17 cellular contexts compared by ENCODE assay signal in genomic region chr20:49866051-49866450, GRCh38. TPM values are rescaled to one million over a fixed set of nuclear protein-coding genes. Genes with fewer than 3 reads are reported as not detected.
DNase-seq lines count a peak whose midpoint lies in the region; ATAC-seq and TF ChIP-seq lines count a peak whose summit lies in the region.
"Had no signal": no experiment of that assay in that cellular context is flagged by ENCODE, and none has a peak within 500 bp of the region (broad histone marks: within the 10 kb centered on the region; RNA-seq: fewer than 3 reads in every experiment).

No MANE protein-coding gene starts in this region.

- H3K27me3 Mint-ChIP-seq in activated CD4-positive, alpha-beta T cell treated with anti-CD3 and anti-CD28 coated beads for 36 hours: no peaks in the 10 kb centered on the region
- no peaks in the 10 kb centered on the region for H3K27me3 Mint-ChIP-seq in CD8-positive, alpha-beta T cell (ENCODE audit: low read depth)
- H3K27me3 Mint-ChIP-seq: natural killer cell treated with Interleukin-12 subunit alpha and Interleukin-12 subunit beta and Interleukin-15 and Interleukin-18, amount 100 ng/mL, for 72 hours had no signal

- peak overlapping the region; percentile 25 for H3K4me3 ChIP-seq in GM06990 (replicated peaks; ENCODE audit: low read depth, low read length)
- no peak overlapping the region for H3K4me3 ChIP-seq in ascending aorta
- peak overlapping the region in 1 of 2 experiments; percentile 47 for H3K4me3 ChIP-seq in mesenchymal stem cell (ENCODE audit: insufficient read depth in 1 of 2, low read depth in 1 of 2, low read length in 2 of 2)
- no peak overlapping the region for H3K4me3 ChIP-seq in CD8-positive, alpha-beta T cell (ENCODE audit: low read depth, low read length)
- H3K4me3 ChIP-seq: colonic mucosa, esophagus muscularis mucosa, left ventricle myocardium inferior had no signal

- no peak overlapping the region for H2BK120ac ChIP-seq in mesenchymal stem cell (ENCODE audit: low read depth, low read length)

- H3K36me3 Mint-ChIP-seq in activated CD4-positive, alpha-beta T cell treated with anti-CD3 and anti-CD28 coated beads for 36 hours (ENCODE audit: low read depth): peaks cover 31% of the 10 kb centered on the region
- peaks cover 85% of the 10 kb centered on the region for H3K36me3 Mint-ChIP-seq in CD8-positive, alpha-beta T cell

- H3K4me2 ChIP-seq in mesenchymal stem cell (ENCODE audit: low read length, poor library complexity, severe bottlenecking): no peak overlapping the region

- H3K27ac ChIP-seq in ascending aorta (peak overlapping the region; percentile 51 to 76), mesenchymal stem cell (ENCODE audit: low read length, poor library complexity, severe bottlenecking) (no peak overlapping the region)
- H3K27ac ChIP-seq in CD8-positive, alpha-beta T cell (ENCODE audit: low read depth, low read length): no peak overlapping the region
- H3K27ac ChIP-seq: colonic mucosa, esophagus muscularis mucosa, left ventricle myocardium inferior had no signal

- H2BK12ac ChIP-seq in mesenchymal stem cell (ENCODE audit: low read length in 2 of 2): no peak overlapping the region

- no peak overlapping the region for H3K18ac ChIP-seq in mesenchymal stem cell (ENCODE audit: low read depth in 1 of 2, low read length in 2 of 2)

- no peak overlapping the region for H3K23ac ChIP-seq in mesenchymal stem cell (ENCODE audit: low read length in 2 of 2)

- H4K8ac ChIP-seq in mesenchymal stem cell (ENCODE audit: low read length): no peak overlapping the region

- H3K4me1 ChIP-seq in ascending aorta (peaks cover 12 to 35% of the 10 kb centered on the region in 2 donors), mesenchymal stem cell (ENCODE audit: control insufficient read depth, insufficient read depth, low read depth, low read length) (peaks cover 2% of the 10 kb centered on the region)
- no peaks in the 10 kb centered on the region for H3K4me1 ChIP-seq in CD8-positive, alpha-beta T cell (ENCODE audit: insufficient read depth, low read length)
- H3K4me1 ChIP-seq: colonic mucosa, left ventricle myocardium inferior had no signal

- H3K27ac Mint-ChIP-seq in activated CD4-positive, alpha-beta T cell treated with anti-CD3 and anti-CD28 coated beads for 36 hours: no peak overlapping the region
- H3K27ac Mint-ChIP-seq in CD8-positive, alpha-beta T cell: no peak overlapping the region

- POLR2A ChIA-PET in activated CD4-positive, alpha-beta T cell treated with anti-CD3 and anti-CD28 coated beads for 36 hours (lab: Charles Lee): no interaction called here
- POLR2A ChIA-PET in CD8-positive, alpha-beta T cell (lab: Charles Lee): no interaction called here

- no peaks in the 10 kb centered on the region for H3K9me3 Mint-ChIP-seq in activated CD4-positive, alpha-beta T cell treated with anti-CD3 and anti-CD28 coated beads for 36 hours (ENCODE audit: low read depth)
- no peaks in the 10 kb centered on the region for H3K9me3 Mint-ChIP-seq in CD8-positive, alpha-beta T cell
- H3K9me3 Mint-ChIP-seq: natural killer cell treated with Interleukin-12 subunit alpha and Interleukin-12 subunit beta and Interleukin-15 and Interleukin-18, amount 100 ng/mL, for 72 hours had no signal

- intact Hi-C loops in ascending aorta (cut with DNase I): loop anchor here (2.0 to 10.0 kb wide), 2 partner anchors 13 to 169 kb away; no protein-coding TSS in a partner anchor
- intact Hi-C loops in activated CD4-positive, alpha-beta T cell treated with anti-CD3 and anti-CD28 coated beads for 36 hours (cut with DNase I, micrococcal nuclease): no loop called here
- intact Hi-C loops in CD8-positive, alpha-beta T cell (cut with DNase I, micrococcal nuclease): no loop called here

- H3K14ac ChIP-seq in mesenchymal stem cell (ENCODE audit: low read length in 2 of 2): no peak overlapping the region

- H2BK15ac ChIP-seq in mesenchymal stem cell (ENCODE audit: low read depth, poor library complexity, severe bottlenecking): no peak overlapping the region

- DNase-seq in A172 (ENCODE audit: low spot score) (peak; percentile 33), GM06990 (ENCODE audit: extremely low read depth, insufficient read length) (no peak), ascending aorta (ENCODE audit: low spot score in 2 of 2) (peak in 1 of 2 donors; percentile 42), mesenchymal stem cell (no peak), DMS79 treated with DMSO at 0.1 percent for 48 hours (lab: John Stamatoyannopoulos, UW) (no peak)
- no peak for DNase-seq in activated CD4-positive, alpha-beta T cell treated with anti-CD3 and anti-CD28 coated beads for 36 hours
- no peak for DNase-seq in CD8-positive, alpha-beta T cell
- DNase-seq: ACHN; colonic mucosa; left ventricle myocardium inferior; NCI-H1436; NCI-H510A; PC-3; stimulated activated CD4-positive, alpha-beta T cell treated with anti-CD3 and anti-CD28 coated beads, Interleukin-2, amount 100 ng/mL, for 48 hours had no signal

- peak overlapping the region; percentile 81 for H3K9ac ChIP-seq in mesenchymal stem cell (ENCODE audit: low read length)

- H4K91ac ChIP-seq in mesenchymal stem cell (ENCODE audit: low read length): no peak overlapping the region

- 95% methylated on average over 7 of the region's 8 CpGs for WGBS in mesenchymal stem cell

- H3K27me3 ChIP-seq in GM06990 (replicated peaks; ENCODE audit: control insufficient read depth, insufficient read depth, low read length): no peaks in the 10 kb centered on the region
- H3K27me3 ChIP-seq in ascending aorta: no peaks in the 10 kb centered on the region
- no peaks in the 10 kb centered on the region for H3K27me3 ChIP-seq in mesenchymal stem cell (ENCODE audit: control insufficient read depth in 1 of 2, insufficient read depth in 1 of 2, low read length in 2 of 2)
- no peaks in the 10 kb centered on the region for H3K27me3 ChIP-seq in CD8-positive, alpha-beta T cell (ENCODE audit: insufficient read depth, low read length)
- H3K27me3 ChIP-seq: colonic mucosa, esophagus muscularis mucosa had no signal

- no peak overlapping the region for H3K4ac ChIP-seq in mesenchymal stem cell (ENCODE audit: low read depth in 1 of 2, low read length in 2 of 2)

- no peak overlapping the region for H3K4me3 Mint-ChIP-seq in activated CD4-positive, alpha-beta T cell treated with anti-CD3 and anti-CD28 coated beads for 36 hours
- H3K4me3 Mint-ChIP-seq in CD8-positive, alpha-beta T cell: no peak overlapping the region

- H3K9me3 ChIP-seq in ascending aorta (no peaks in the 10 kb centered on the region), mesenchymal stem cell (ENCODE audit: control insufficient read depth, low read length) (no peaks in the 10 kb centered on the region)
- H3K9me3 ChIP-seq in CD8-positive, alpha-beta T cell (ENCODE audit: low read length): no peaks in the 10 kb centered on the region
- H3K9me3 ChIP-seq: colonic mucosa, esophagus muscularis mucosa, left ventricle myocardium inferior had no signal

- no peak overlapping the region for H2AFZ ChIP-seq in mesenchymal stem cell (ENCODE audit: low read depth, low read length)

- ATAC-seq in GM19023 (IDR thresholded peaks at IDR 0.05; ENCODE audit: unreplicated experiment): no peak
- ATAC-seq in activated CD4-positive, alpha-beta T cell treated with anti-CD3 and anti-CD28 coated beads for 36 hours: no peak
- no peak for ATAC-seq in CD8-positive, alpha-beta T cell
- ATAC-seq: PC-3 had no signal

- no peaks in the 10 kb centered on the region for H3K79me1 ChIP-seq in mesenchymal stem cell (replicated peaks; ENCODE audit: low read length, poor library complexity, severe bottlenecking)

- no peak overlapping the region for H2AK5ac ChIP-seq in mesenchymal stem cell (ENCODE audit: low read length, severe bottlenecking)

- no peak overlapping the region for H2BK5ac ChIP-seq in mesenchymal stem cell (ENCODE audit: low read depth, low read length, poor library complexity, severe bottlenecking)

- no peak for TF ChIP-seq CTCF in GM06990 (IDR thresholded peaks at IDR 0.05; ENCODE audit: insufficient read depth, low read length, poor library complexity, severe bottlenecking)
- no peak for TF ChIP-seq CTCF in ascending aorta (IDR thresholded peaks at IDR 0.05)
- TF ChIP-seq CTCF in CD8-positive, alpha-beta T cell (IDR thresholded peaks at IDR 0.05): no peak

- CTCF ChIA-PET in activated CD4-positive, alpha-beta T cell treated with anti-CD3 and anti-CD28 coated beads for 36 hours (lab: Charles Lee): no interaction called here
- CTCF ChIA-PET in CD8-positive, alpha-beta T cell (lab: Charles Lee): interaction anchor here (1.0 kb wide), 1 partner anchor 23 kb away, joined by 5 read pairs; no protein-coding TSS in a partner anchor

- peaks cover 3% of the 10 kb centered on the region for H3K4me1 Mint-ChIP-seq in activated CD4-positive, alpha-beta T cell treated with anti-CD3 and anti-CD28 coated beads for 36 hours
- no peaks in the 10 kb centered on the region for H3K4me1 Mint-ChIP-seq in CD8-positive, alpha-beta T cell (ENCODE audit: low read depth)

- H3K36me3 ChIP-seq in GM06990 (ENCODE audit: control insufficient read depth, insufficient read depth, low read length) (peaks cover 7% of the 10 kb centered on the region), ascending aorta (peaks cover 7 to 20% of the 10 kb centered on the region in 2 donors), mesenchymal stem cell (ENCODE audit: control insufficient read depth in 1 of 2, insufficient read depth in 2 of 2, low read depth in 1 of 2, low read length in 2 of 2) (peaks cover 14 to 41% of the 10 kb centered on the region in 2 experiments)
- peaks cover 20% of the 10 kb centered on the region for H3K36me3 ChIP-seq in CD8-positive, alpha-beta T cell (ENCODE audit: insufficient read depth, low read length)

RNA-seq across cellular contexts. Expression of gene SPATA2, which starts 49.3 kb away (rescaled TPM):
- total RNA-seq in A172 (2014; rRNA removed; shearing (Covaris generic)): 3.4 and 4.5 TPM in 2 replicates
- total RNA-seq in ascending aorta: 7.6 TPM
- polyA plus RNA-seq in mesenchymal stem cell (2013, experiment 1 of 2): 5.6 TPM
- 5.7 TPM for polyA plus RNA-seq in mesenchymal stem cell (2013, experiment 2 of 2)
- total RNA-seq in activated CD4-positive, alpha-beta T cell treated with anti-CD3 and anti-CD28 coated beads for 36 hours: 10 to 100 TPM in 1 of 2 experiments, 1 to 10 TPM in 1; 8.7 to 10.1 TPM
- total RNA-seq in CD8-positive, alpha-beta T cell: 10 to 100 TPM; 20.9 to 22.4 TPM

RNA-seq across cellular contexts. Expression of gene SLC9A8, which starts 53.4 kb away (rescaled TPM):
- total RNA-seq in A172 (2014; rRNA removed; shearing (Covaris generic)): 9.9 and 10.6 TPM in 2 replicates
- total RNA-seq in ascending aorta: 9.7 TPM
- polyA plus RNA-seq in mesenchymal stem cell (2013, experiment 1 of 2): 3.9 TPM
- polyA plus RNA-seq in mesenchymal stem cell (2013, experiment 2 of 2): 3.6 TPM
- total RNA-seq in activated CD4-positive, alpha-beta T cell treated with anti-CD3 and anti-CD28 coated beads for 36 hours: 10 to 100 TPM; 12.6 to 16.7 TPM
- total RNA-seq in CD8-positive, alpha-beta T cell: 10 to 100 TPM; 30.7 to 32.9 TPM

Comparison
In these comparisons a context has a peak if more than half of its experiments do, and no peak if none do; other contexts are left out.
1. H3K27ac ChIP-seq: peak in ascending aorta (2 of 2); none in mesenchymal stem cell (single experiment) and CD8-positive, alpha-beta T cell (single experiment).